In the genomic region with DNA sequence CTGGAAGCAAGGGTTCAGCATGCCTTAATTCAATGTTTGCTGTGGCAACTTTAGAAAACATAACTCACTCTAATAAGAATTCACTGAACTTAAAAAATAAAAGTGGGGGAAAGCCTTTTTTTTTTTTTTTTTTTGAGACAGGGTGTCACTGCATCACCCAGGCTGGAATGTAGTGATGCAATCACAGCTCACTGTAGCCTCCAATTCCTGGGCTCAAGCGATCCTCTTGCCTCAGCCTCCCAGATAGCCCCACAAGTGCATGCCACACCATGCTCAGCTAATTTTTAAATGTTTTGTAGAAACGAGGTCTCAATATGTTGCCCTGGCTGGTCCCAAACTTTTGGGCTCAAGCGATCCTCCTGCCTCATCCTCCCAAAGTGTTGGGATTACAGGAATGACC, we compare ENCODE assay signal across 21 cellular contexts.
DNase-seq lines count a peak whose midpoint lies in the region; ATAC-seq and TF ChIP-seq lines count a peak whose summit lies in the region.
"Had no signal": no experiment of that assay in that cellular context is flagged by ENCODE, and none has a peak within 500 bp of the region (broad histone marks: within the 10 kb centered on the region; RNA-seq: fewer than 3 reads in every experiment).

No MANE protein-coding gene starts in this region.

- no TSS peak for BruUV-seq in HCT116 (replicated peaks; lab: Mats Ljungman, UMichigan)

- no peaks in the 10 kb centered on the region for H3K9me2 ChIP-seq in HCT116 (ENCODE audit: insufficient read depth)

- no peaks in the 10 kb centered on the region for H3K27me3 ChIP-seq in HCT116 (ENCODE audit: insufficient read depth, low read length)
- no peaks in the 10 kb centered on the region for H3K27me3 ChIP-seq in subcutaneous abdominal adipose tissue (ENCODE audit: control insufficient read depth in 5 of 5, insufficient read depth in 4 of 5, low read length in 5 of 5)
- H3K27me3 ChIP-seq: BLaER1 had no signal

- TF ChIP-seq EP300 in Ishikawa (IDR thresholded peaks at IDR 0.05; ENCODE audit: borderline replicate concordance): no peak

- TF ChIP-seq POLR2A in HCT116 (IDR thresholded peaks at IDR 0.05; ENCODE audit: borderline replicate concordance, extremely low read depth, insufficient read depth, insufficient read length): no peak

- intact Hi-C loops in HCT116 (cut with micrococcal nuclease): no loop called here

- POLR2A ChIA-PET in HCT116 (lab: Charles Lee): no interaction called here
- POLR2A ChIA-PET in RWPE1 (lab: Yijun Ruan, JAX; ENCODE audit: low non-redundant PET): no interaction called here

- no peak overlapping the region for H3K27ac Mint-ChIP-seq in activated CD8-positive, alpha-beta memory T cell treated with anti-CD3 and anti-CD28 coated beads, Interleukin-2, amount 10 ng/mL, durations not matched to agents 7 days and 5 days
- H3K27ac Mint-ChIP-seq: B cell; CD4-positive, CD25-positive, alpha-beta regulatory T cell; CD8-positive, alpha-beta T cell; H9; HFFc6 had no signal

- no peaks in the 10 kb centered on the region for H3K79me2 ChIP-seq in HCT116 (ENCODE audit: insufficient read depth, low read length)

- no peak for TF ChIP-seq RAD21 in HCT116 (IDR thresholded peaks at IDR 0.05; ENCODE audit: low read depth)
- TF ChIP-seq RAD21 in Ishikawa (IDR thresholded peaks at IDR 0.05; ENCODE audit: low read depth): no peak

- ATAC-seq in HCT116 (no peak), HG02588 (IDR thresholded peaks at IDR 0.05; ENCODE audit: unreplicated experiment) (no peak)
- no peak for ATAC-seq in activated CD8-positive, alpha-beta memory T cell treated with anti-CD3 and anti-CD28 coated beads, Interleukin-2, amount 10 ng/mL, durations not matched to agents 7 days and 5 days
- ATAC-seq: CD8-positive, alpha-beta T cell; GM12878 had no signal

- H3K9me3 ChIP-seq in HCT116 (ENCODE audit: control insufficient read depth in 1 of 2, insufficient read depth in 1 of 2, low read depth in 1 of 2, low read length in 2 of 2) (no peaks in the 10 kb centered on the region), subcutaneous abdominal adipose tissue (ENCODE audit: control insufficient read depth in 5 of 5, low read length in 5 of 5) (no peaks in the 10 kb centered on the region)
- H3K9me3 ChIP-seq: BLaER1, Caco-2 had no signal

- H2AFZ ChIP-seq in HCT116 (ENCODE audit: low read depth, low read length, poor library complexity, severe bottlenecking): no peak overlapping the region
- H2AFZ ChIP-seq: GM23248 had no signal

- H3K36me3 ChIP-seq in HCT116 (ENCODE audit: control insufficient read depth in 1 of 2, insufficient read depth in 2 of 2, low read length in 2 of 2) (no peaks in the 10 kb centered on the region), subcutaneous abdominal adipose tissue (ENCODE audit: control insufficient read depth in 5 of 5, insufficient read depth in 5 of 5, low read length in 5 of 5) (no peaks in the 10 kb centered on the region)
- H3K36me3 ChIP-seq: BLaER1 had no signal

- DNase-seq in HCT116 (ENCODE audit: low read depth, low spot score) (no peak), RWPE1 (ENCODE audit: low spot score) (no peak)
- no peak for DNase-seq in activated CD8-positive, alpha-beta memory T cell treated with anti-CD3 and anti-CD28 coated beads, Interleukin-2, amount 10 ng/mL, durations not matched to agents 7 days and 5 days
- DNase-seq: Caco-2; CD4-positive, CD25-positive, alpha-beta regulatory T cell; CD8-positive, alpha-beta T cell; DMS 273 treated with DMSO at 0.1 percent for 48 hours; DMS79; EL; GDM1; GM23248; H9; HFFc6 had no signal

- H3K4me1 ChIP-seq in HCT116 (ENCODE audit: control insufficient read depth in 1 of 2, insufficient read depth in 2 of 2, low read length in 2 of 2) (peaks cover 3 to 23% of the 10 kb centered on the region in 2 experiments; a peak in 2 of 4 replicates), subcutaneous abdominal adipose tissue (ENCODE audit: control insufficient read depth in 5 of 5, insufficient read depth in 5 of 5, low read length in 5 of 5) (peaks cover 0 to 9% (median 4%) of the 10 kb centered on the region in 5 donors)
- H3K4me1 ChIP-seq: Caco-2 had no signal

- CTCF ChIA-PET in HCT116 (lab: Charles Lee) (no interaction called here), RWPE1 (lab: Yijun Ruan, JAX) (no interaction called here)
- CTCF ChIA-PET in activated CD8-positive, alpha-beta memory T cell treated with anti-CD3 and anti-CD28 coated beads, Interleukin-2, amount 10 ng/mL, durations not matched to agents 7 days and 5 days (lab: Charles Lee): no interaction called here

- H3K27ac ChIP-seq in HCT116 (ENCODE audit: low read depth, low read length): no peak overlapping the region
- H3K27ac ChIP-seq in VCaP: peak overlapping the region; percentile 42; the same call in 1 of the 2 replicates
- peak overlapping the region; percentile 26 for H3K27ac ChIP-seq in subcutaneous abdominal adipose tissue (ENCODE audit: low read depth, low read length)
- H3K27ac ChIP-seq in RWPE1: no peak overlapping the region
- H3K27ac ChIP-seq: BLaER1, C4-2B, GM23248 had no signal

- H4K20me1 ChIP-seq in HCT116 (ENCODE audit: insufficient read depth): no peaks in the 10 kb centered on the region
- H4K20me1 ChIP-seq: BLaER1 had no signal

- no peak overlapping the region for H3K4me2 ChIP-seq in HCT116 (ENCODE audit: low read length)
- H3K4me2 ChIP-seq: BLaER1 had no signal

- H3K4me3 ChIP-seq in HCT116 (replicated peaks in 1 of 2; ENCODE audit: low read depth in 1 of 2, low read length in 2 of 2): no peak overlapping the region
- no peak overlapping the region for H3K4me3 ChIP-seq in subcutaneous abdominal adipose tissue (ENCODE audit: low read depth in 1 of 5, low read length in 5 of 5)
- H3K4me3 ChIP-seq: BLaER1, GM12878, GM23248 had no signal

- RAD21 ChIA-PET in HCT116 (lab: Charles Lee; ENCODE audit: low non-redundant PET in 1 of 2, low total read pairs in 2 of 2, uncharacterized antibody in 2 of 2, unreplicated experiment in 2 of 2): interaction anchor here in 1 of 2 experiments (0.7 kb wide), 1 partner anchor 100 kb away, joined by 3 read pairs; no protein-coding TSS in a partner anchor

- H3K36me3 Mint-ChIP-seq in activated CD8-positive, alpha-beta memory T cell treated with anti-CD3 and anti-CD28 coated beads, Interleukin-2, amount 10 ng/mL, durations not matched to agents 7 days and 5 days: no peaks in the 10 kb centered on the region
- H3K36me3 Mint-ChIP-seq: CD4-positive, CD25-positive, alpha-beta regulatory T cell; CD8-positive, alpha-beta T cell had no signal

- no peaks in the 10 kb centered on the region for H3K9me3 Mint-ChIP-seq in activated CD8-positive, alpha-beta memory T cell treated with anti-CD3 and anti-CD28 coated beads, Interleukin-2, amount 10 ng/mL, durations not matched to agents 7 days and 5 days (ENCODE audit: low read depth)
- H3K9me3 Mint-ChIP-seq: CD8-positive, alpha-beta T cell; HFFc6 had no signal

- H3K9ac ChIP-seq in HCT116 (ENCODE audit: low read length) (no peak overlapping the region), subcutaneous abdominal adipose tissue (ENCODE audit: low read length in 5 of 5) (no peak overlapping the region)
- H3K9ac ChIP-seq: BLaER1, GM23248 had no signal

- TF ChIP-seq CTCF in HCT116 (IDR thresholded peaks at IDR 0.05 in 2 of 3, conservative IDR thresholded peaks at IDR 0.05 in 1 of 3; ENCODE audit: borderline replicate concordance in 1 of 3, insufficient read depth in 1 of 3, low read depth in 2 of 3, low read length in 2 of 3) (no peak), VCaP (conservative IDR thresholded peaks at IDR 0.05) (no peak), RWPE1 (conservative IDR thresholded peaks at IDR 0.05; ENCODE audit: low read depth) (no peak)

- no peaks in the 10 kb centered on the region for H3K4me1 Mint-ChIP-seq in activated CD8-positive, alpha-beta memory T cell treated with anti-CD3 and anti-CD28 coated beads, Interleukin-2, amount 10 ng/mL, durations not matched to agents 7 days and 5 days
- H3K4me1 Mint-ChIP-seq: H9 had no signal

- peaks cover 4% of the 10 kb centered on the region for H3K27me3 Mint-ChIP-seq in activated CD8-positive, alpha-beta memory T cell treated with anti-CD3 and anti-CD28 coated beads, Interleukin-2, amount 10 ng/mL, durations not matched to agents 7 days and 5 days

- no peak overlapping the region for H3K4me3 Mint-ChIP-seq in activated CD8-positive, alpha-beta memory T cell treated with anti-CD3 and anti-CD28 coated beads, Interleukin-2, amount 10 ng/mL, durations not matched to agents 7 days and 5 days
- H3K4me3 Mint-ChIP-seq: B cell; CD4-positive, CD25-positive, alpha-beta regulatory T cell; CD8-positive, alpha-beta T cell; H9; HFFc6 had no signal

TF ChIP-seq in HCT116, 20 proteins besides CTCF, POLR2A, EP300 and RAD21:
- TF ChIP-seq CEBPB (IDR thresholded peaks at IDR 0.05; ENCODE audit: low read depth) (0 out of 2 replicates have a peak, but pooled peaks have one; percentile 27), EZH2 (IDR thresholded peaks at IDR 0.05) (no peak)

TF ChIP-seq in Ishikawa, 13 proteins besides CTCF, POLR2A, EP300 and RAD21:
- no peak for TF ChIP-seq ZBTB7A (IDR thresholded peaks at IDR 0.05; ENCODE audit: low read depth)
- TF ChIP-seq CEBPB (IDR thresholded peaks at IDR 0.05): 0 out of 2 replicates have a peak, but pooled peaks have one; percentile 8

Comparison
In these comparisons a context has a peak if more than half of its experiments do, and no peak if none do; other contexts are left out.
1. H3K27ac ChIP-seq: peak in VCaP (single experiment) and subcutaneous abdominal adipose tissue (single experiment); none in HCT116 (single experiment) and RWPE1 (single experiment).